15 cellular contexts compared by ENCODE assay signal in the genomic region with DNA sequence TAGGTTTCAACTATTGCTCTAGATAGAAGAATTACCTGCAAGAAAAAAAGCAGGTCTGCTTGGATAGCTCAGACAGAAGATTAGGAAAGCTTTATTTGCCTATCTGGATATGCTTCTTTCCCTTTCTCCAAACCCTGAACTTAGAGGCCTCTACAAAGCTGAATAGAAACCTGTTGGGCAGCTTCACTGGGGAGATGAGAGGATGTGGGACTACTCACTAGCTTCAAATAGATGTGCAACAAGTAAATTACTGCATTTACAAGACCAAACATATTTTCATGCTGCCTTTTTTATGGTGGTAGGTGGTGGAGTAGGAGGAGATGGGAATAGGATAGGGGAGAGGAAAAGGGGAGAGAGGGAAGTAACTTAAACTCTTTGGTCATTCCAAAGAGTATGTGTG. TPM values are rescaled to one million over a fixed set of nuclear protein-coding genes. Genes with fewer than 3 reads are reported as not detected.
A peak's percentile ranks its signal among the peaks of the same experiment; 100 is the strongest.
DNase-seq lines count a peak whose midpoint lies in the region; ATAC-seq, FAIRE-seq and TF ChIP-seq lines count a peak whose summit lies in the region.
"Had no signal": no experiment of that assay in that cellular context is flagged by ENCODE, and none has a peak within 500 bp of the region (broad histone marks: within the 10 kb centered on the region; RNA-seq: fewer than 3 reads in every experiment).

No MANE protein-coding gene starts in this region.

- H3K27ac ChIP-seq in mucosa of rectum (ENCODE audit: low read depth in 2 of 2, low read length in 2 of 2) (peak overlapping the region; percentile 18 to 40), urinary bladder (ENCODE audit: low read depth) (peak overlapping the region; percentile 84), kidney (ENCODE audit: low read depth in 2 of 2, low read length in 2 of 2) (peak overlapping the region in 1 of 2 donors; percentile 73)

- H3K36me3 ChIP-seq in mucosa of rectum (ENCODE audit: control insufficient read depth in 2 of 2, insufficient read depth in 2 of 2, low read length in 2 of 2) (no peaks in the 10 kb centered on the region), urinary bladder (ENCODE audit: insufficient read depth) (no peaks in the 10 kb centered on the region), kidney (ENCODE audit: control insufficient read depth in 1 of 2, insufficient read depth in 2 of 2, low read length in 2 of 2) (no peaks in the 10 kb centered on the region)

- H3K27me3 ChIP-seq in mucosa of rectum (ENCODE audit: control insufficient read depth in 2 of 2, insufficient read depth in 2 of 2, low read length in 2 of 2), result no peaks in the 10 kb centered on the region

- no peaks in the 10 kb centered on the region for H3K9me3 ChIP-seq in mucosa of rectum (ENCODE audit: control insufficient read depth in 2 of 2, low read length in 2 of 2)
- H3K9me3 ChIP-seq in kidney (ENCODE audit: control insufficient read depth in 1 of 2, low read length in 2 of 2), result no peaks in the 10 kb centered on the region

- intact Hi-C loops in activated CD4-positive, alpha-beta T cell treated with anti-CD3 and anti-CD28 coated beads, Interleukin-2, amount 10 ng/mL, durations not matched to agents 24 days and 14 days (cut with micrococcal nuclease), result no loop called here
- intact Hi-C loops in kidney (cut with DNase I), result no loop called here

- H3K9ac ChIP-seq in mucosa of rectum (ENCODE audit: low read depth in 1 of 2, low read length in 2 of 2) (no peak overlapping the region), kidney (ENCODE audit: low read length in 2 of 2) (no peak overlapping the region)

- no peaks in the 10 kb centered on the region for H3K4me1 Mint-ChIP-seq in activated CD4-positive, alpha-beta T cell treated with anti-CD3 and anti-CD28 coated beads, Interleukin-2, amount 10 ng/mL, durations not matched to agents 24 days and 14 days

- H3K4me3 ChIP-seq in choroid plexus epithelial cell (ENCODE audit: low read depth, low read length) (no peak overlapping the region), mucosa of rectum (ENCODE audit: low read length in 2 of 2) (no peak overlapping the region), urinary bladder (ENCODE audit: low read depth, low read length) (no peak overlapping the region), kidney (ENCODE audit: low read length in 2 of 2) (no peak overlapping the region)

- H3K4me3 Mint-ChIP-seq in activated CD4-positive, alpha-beta T cell treated with anti-CD3 and anti-CD28 coated beads, Interleukin-2, amount 10 ng/mL, durations not matched to agents 24 days and 14 days, result no peak overlapping the region

- H3K27me3 Mint-ChIP-seq in activated CD4-positive, alpha-beta T cell treated with anti-CD3 and anti-CD28 coated beads, Interleukin-2, amount 10 ng/mL, durations not matched to agents 24 days and 14 days, result peaks cover 5% of the 10 kb centered on the region

- ATAC-seq in GM19467 (IDR thresholded peaks at IDR 0.05; ENCODE audit: unreplicated experiment), result no peak

- FAIRE-seq in kidney (lab: Jason Lieb, UNC), result no peak

- TF ChIP-seq CTCF in choroid plexus epithelial cell (conservative IDR thresholded peaks at IDR 0.05; ENCODE audit: low read depth, low read length) (no peak), kidney (IDR thresholded peaks at IDR 0.05; ENCODE audit: borderline replicate concordance, extremely low read depth, insufficient read depth) (no peak)

- no peak overlapping the region for H3K27ac Mint-ChIP-seq in activated CD4-positive, alpha-beta T cell treated with anti-CD3 and anti-CD28 coated beads, Interleukin-2, amount 10 ng/mL, durations not matched to agents 24 days and 14 days

- no peaks in the 10 kb centered on the region for H3K36me3 Mint-ChIP-seq in activated CD4-positive, alpha-beta T cell treated with anti-CD3 and anti-CD28 coated beads, Interleukin-2, amount 10 ng/mL, durations not matched to agents 24 days and 14 days (ENCODE audit: low read depth)

- peak; percentile 50 for DNase-seq in activated CD4-positive, alpha-beta T cell treated with anti-CD3 and anti-CD28 coated beads, Interleukin-2, amount 10 ng/mL, durations not matched to agents 24 days and 14 days
- DNase-seq in activated CD4-positive, alpha-beta T cell treated with anti-CD3 and anti-CD28 coated beads, Interleukin-2, amount 50 U/mL, for 4 hours, result no peak
- peak; percentile 22 for DNase-seq in choroid plexus epithelial cell (ENCODE audit: low read depth)
- DNase-seq in kidney, result no peak
- no peak for DNase-seq in T-helper 2 cell
- DNase-seq: activated naive CD4-positive, alpha-beta T cell treated with Interleukin-2 at 50 U/mL for 16 hours; cerebellar nuclear complex; DMS79 treated with DMSO at 0.1 percent for 48 hours; NCI-H2171 treated with DMSO at 0.1 percent for 48 hours; occipital lobe; stimulated activated CD4-positive, alpha-beta T cell treated with anti-CD3 and anti-CD28 coated beads, Interleukin-2, amount 100 ng/mL, for 48 hours had no signal

- H3K4me1 ChIP-seq in mucosa of rectum (ENCODE audit: control insufficient read depth in 2 of 2, insufficient read depth in 2 of 2, low read length in 2 of 2) (peaks cover 5 to 7% of the 10 kb centered on the region in 2 donors), urinary bladder (ENCODE audit: insufficient read depth) (no peaks in the 10 kb centered on the region), kidney (ENCODE audit: control insufficient read depth in 1 of 2, insufficient read depth in 1 of 2, low read depth in 1 of 2, low read length in 2 of 2) (peaks cover 0 to 2% of the 10 kb centered on the region in 2 donors)

- no peaks in the 10 kb centered on the region for H3K9me3 Mint-ChIP-seq in activated CD4-positive, alpha-beta T cell treated with anti-CD3 and anti-CD28 coated beads, Interleukin-2, amount 10 ng/mL, durations not matched to agents 24 days and 14 days

RNA-seq across cellular contexts. Expression of a gene that starts 6.4 kb away (rescaled TPM):
- total RNA-seq in activated CD4-positive, alpha-beta T cell treated with anti-CD3 and anti-CD28 coated beads, Interleukin-2, amount 10 ng/mL, durations not matched to agents 24 days and 14 days, result not detected in 2 replicates
- total RNA-seq in urinary bladder (5.0 TPM), kidney (not detected)
- polyA plus RNA-seq in urinary bladder (0.65 TPM), kidney (ENCODE audit: insufficient read depth, low read depth, low replicate concordance) (not detected)

RNA-seq across cellular contexts. Expression of a gene that starts 34.3 kb away (rescaled TPM):
- 16.0 and 23.3 TPM in 2 replicates for total RNA-seq in activated CD4-positive, alpha-beta T cell treated with anti-CD3 and anti-CD28 coated beads, Interleukin-2, amount 10 ng/mL, durations not matched to agents 24 days and 14 days
- total RNA-seq in urinary bladder (122 TPM), kidney (57.3 TPM)
- polyA plus RNA-seq in urinary bladder (10.3 TPM), kidney (ENCODE audit: insufficient read depth, low read depth, low replicate concordance) (19.2 TPM)

RNA-seq across cellular contexts. Expression of a gene that starts 38.4 kb away (rescaled TPM):
- not detected in 2 replicates for total RNA-seq in activated CD4-positive, alpha-beta T cell treated with anti-CD3 and anti-CD28 coated beads, Interleukin-2, amount 10 ng/mL, durations not matched to agents 24 days and 14 days
- total RNA-seq in urinary bladder, result not detected
- polyA plus RNA-seq in urinary bladder, result not detected
- not detected for total RNA-seq in kidney
- not detected for polyA plus RNA-seq in kidney (ENCODE audit: insufficient read depth, low read depth, low replicate concordance)
- total RNA-seq: LHCN-M2 had no signal

Comparison
In these comparisons a context has a peak if more than half of its experiments do, and no peak if none do; other contexts are left out.
1. DNase-seq: peak in activated CD4-positive, alpha-beta T cell treated with anti-CD3 and anti-CD28 coated beads, Interleukin-2, amount 10 ng/mL, durations not matched to agents 24 days and 14 days (single experiment) and choroid plexus epithelial cell (single experiment); none in activated CD4-positive, alpha-beta T cell treated with anti-CD3 and anti-CD28 coated beads, Interleukin-2, amount 50 U/mL, for 4 hours (0 of 2), kidney (single experiment) and T-helper 2 cell (0 of 5).